Comparison of ENCODE assay signal across 28 cellular contexts in genomic region chr10:2871673-2872219, GRCh38.
"Had no signal": no experiment of that assay in that cellular context is flagged by ENCODE, and none has a peak within 500 bp of the region (broad histone marks: within the 10 kb centered on the region; RNA-seq: fewer than 3 reads in every experiment).

No MANE protein-coding gene starts in this region.

- ATAC-seq: left colon; left lung; lower lobe of right lung; naive thymus-derived CD8-positive, alpha-beta T cell; pancreas; right cardiac atrium; stimulated activated effector memory CD8-positive, alpha-beta T cell treated with anti-CD3 and anti-CD28 coated beads, Interleukin-12 subunit alpha, Interleukin-12 subunit beta, amount 100 ng/mL, for 72 hours; upper lobe of right lung had no signal

- H3K27ac ChIP-seq: left lung, lower lobe of right lung, pancreas, prostate gland, sigmoid colon, spleen, suprapubic skin, thoracic aorta, tibial artery, upper lobe of right lung had no signal

- H3K4me3 ChIP-seq: left lung, lower lobe of right lung, pancreas, prostate gland, sigmoid colon, spleen, suprapubic skin, thoracic aorta, tibial artery, upper lobe of right lung had no signal

- H3K36me3 ChIP-seq: left lung, lower lobe of right lung, pancreas, prostate gland, sigmoid colon, spleen, suprapubic skin, thoracic aorta, tibial artery, upper lobe of right lung had no signal

- DNase-seq: hypothalamus; immature natural killer cell; kidney; left colon; left lung; lower lobe of right lung; mammary epithelial cell; mesenchymal stem cell; naive thymus-derived CD8-positive, alpha-beta T cell; nucleus accumbens; pancreas; posterior cingulate gyrus; retina; right cardiac atrium; sigmoid colon; small intestine; spleen; stimulated activated CD4-positive, alpha-beta T cell treated with anti-CD3 and anti-CD28 coated beads, Interleukin-4, amount 100 ng/mL, for 24 hours; stimulated activated naive CD4-positive, alpha-beta T cell; tibial artery; trophoblast cell; upper lobe of right lung had no signal

- H3K27me3 ChIP-seq: pancreas, upper lobe of right lung had no signal

- H3K4me1 ChIP-seq: left lung, lower lobe of right lung, pancreas, prostate gland, sigmoid colon, spleen, suprapubic skin, tibial artery, upper lobe of right lung had no signal

- H3K9me3 ChIP-seq: left lung, lower lobe of right lung, pancreas, prostate gland, sigmoid colon, suprapubic skin, thoracic aorta, tibial artery, upper lobe of right lung had no signal

- FAIRE-seq: islet of Langerhans, kidney, pancreas, small intestine, urothelium cell line had no signal
